27 cellular contexts compared by ENCODE assay signal in genomic region chr5:138620661-138621224, GRCh38.
"Had no signal": no experiment of that assay in that cellular context is flagged by ENCODE, and none has a peak within 500 bp of the region (broad histone marks: within the 10 kb centered on the region; RNA-seq: fewer than 3 reads in every experiment).

No MANE protein-coding gene starts in this region.

- H3K27me3 ChIP-seq: adrenal gland, body of pancreas, dorsolateral prefrontal cortex, esophagus muscularis mucosa, foreskin keratinocyte, gastrocnemius medialis had no signal

- ATAC-seq: activated CD4-positive, alpha-beta T cell treated with anti-CD3 and anti-CD28 coated beads for 36 hours; activated CD8-positive, alpha-beta memory T cell treated with anti-CD3 and anti-CD28 coated beads, Interleukin-2, amount 10 ng/mL, durations not matched to agents 7 days and 5 days; activated CD8-positive, alpha-beta T cell treated with anti-CD3 and anti-CD28 coated beads, Interleukin-2, amount 10 ng/mL, durations not matched to agents 7 days and 5 days; activated naive CD8-positive, alpha-beta T cell treated with anti-CD3 and anti-CD28 coated beads, Interleukin-2, amount 50 U/mL, for 24 hours; body of pancreas; foreskin keratinocyte; gastrocnemius medialis had no signal

- H3K4me3 ChIP-seq: adrenal gland, body of pancreas, coronary artery, dorsolateral prefrontal cortex, esophagus muscularis mucosa, gastrocnemius medialis had no signal

- H3K27ac ChIP-seq: adrenal gland, body of pancreas, coronary artery, dorsolateral prefrontal cortex, esophagus muscularis mucosa, foreskin keratinocyte, gastrocnemius medialis had no signal

- H3K4me1 ChIP-seq: adrenal gland, body of pancreas, esophagus muscularis mucosa, foreskin keratinocyte, gastrocnemius medialis had no signal

- H3K36me3 ChIP-seq: adrenal gland, esophagus muscularis mucosa, gastrocnemius medialis had no signal

- H3K9me3 ChIP-seq: adrenal gland, body of pancreas, esophagus muscularis mucosa, gastrocnemius medialis had no signal

- DNase-seq: activated CD4-positive, alpha-beta memory T cell treated with anti-CD3 and anti-CD28 coated beads for 36 hours; activated CD4-positive, alpha-beta T cell treated with anti-CD3 and anti-CD28 coated beads for 36 hours; activated CD4-positive, alpha-beta T cell treated with anti-CD3 and anti-CD28 coated beads, Interleukin-2, amount 10 ng/mL, durations not matched to agents 24 days and 14 days; activated CD4-positive, CD25-positive, alpha-beta regulatory T cell; activated CD4-positive, CD25-positive, alpha-beta regulatory T cell treated with anti-CD3 and anti-CD28 coated beads, Interleukin-2, amount 50 U/mL, for 72 hours; activated CD8-positive, alpha-beta memory T cell treated with anti-CD3 and anti-CD28 coated beads, Interleukin-2, amount 10 ng/mL, durations not matched to agents 7 days and 5 days; activated CD8-positive, alpha-beta memory T cell treated with anti-CD3 and anti-CD28 coated beads, Interleukin-2, amount 50 U/mL, for 4 hours; activated CD8-positive, alpha-beta T cell treated with anti-CD3 and anti-CD28 coated beads, Interleukin-2, amount 10 ng/mL, durations not matched to agents 7 days and 5 days; activated naive CD4-positive, alpha-beta T cell treated with anti-CD3 and anti-CD28 coated beads for 36 hours; activated naive CD8-positive, alpha-beta T cell treated with anti-CD3 and anti-CD28 coated beads for 36 hours; activated naive CD8-positive, alpha-beta T cell treated with anti-CD3 and anti-CD28 coated beads, Interleukin-2, amount 50 U/mL, for 24 hours; activated T-cell treated with anti-CD3 and anti-CD28 coated beads, Interleukin-2, amount 50 U/mL, for 1 hour; activated T-cell treated with anti-CD3 and anti-CD28 coated beads, Interleukin-2, amount 50 U/mL, for 48 hours; amygdala; aorta; body of pancreas; central memory CD4-positive, alpha-beta T cell; cerebellar nuclear complex; dorsolateral prefrontal cortex; effector memory CD4-positive, alpha-beta T cell; erythroblast; foreskin keratinocyte; gastrocnemius medialis; T-helper 2 cell had no signal
